25 cellular contexts compared by ENCODE assay signal in the genomic region with DNA sequence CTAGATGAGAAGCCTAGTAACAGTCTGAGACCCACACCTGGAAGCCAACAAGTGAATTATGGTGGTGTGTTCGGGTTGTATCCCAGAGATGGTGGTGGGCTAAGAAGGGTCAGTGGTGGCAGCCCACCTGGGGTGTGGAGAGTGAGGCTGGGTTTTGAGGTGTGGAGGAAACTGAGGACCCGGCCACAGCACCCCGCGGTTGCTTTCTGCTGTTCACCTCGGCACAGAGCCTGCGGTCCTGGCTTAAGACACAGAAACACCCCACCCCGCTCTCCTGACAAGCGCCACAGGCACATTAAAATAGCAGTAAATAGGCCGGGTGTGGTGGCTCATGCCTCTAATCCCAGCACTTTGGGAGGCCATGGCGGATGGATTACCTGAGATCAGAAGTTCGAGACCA.
"Had no signal": no experiment of that assay in that cellular context is flagged by ENCODE, and none has a peak within 500 bp of the region (broad histone marks: within the 10 kb centered on the region; RNA-seq: fewer than 3 reads in every experiment).

No MANE protein-coding gene starts in this region.

- H3K27me3 ChIP-seq: suprapubic skin, testis, thyroid gland, tibial artery, tibial nerve, transverse colon, upper lobe of left lung, uterus, vagina had no signal

- ATAC-seq: stimulated activated effector memory CD8-positive, alpha-beta T cell treated with anti-CD3 and anti-CD28 coated beads, Interleukin-12 subunit alpha, Interleukin-12 subunit beta, amount 100 ng/mL, for 72 hours; stimulated activated memory B cell treated with anti-CD40 and anti-IgM and Interleukin-4, amounts not matched to agents 10 μg/mL and 1 μg/mL and 100 μg/mL, for 72 hours; stimulated activated naive B cell treated with anti-CD40 and anti-IgM and Interleukin-4, amounts not matched to agents 10 μg/mL and 1 μg/mL and 100 μg/mL, for 72 hours; stimulated activated naive CD8-positive, alpha-beta T cell treated with anti-CD3 and anti-CD28 coated beads, Interleukin-15, amount 100 ng/mL, for 72 hours; stimulated activated naive CD8-positive, alpha-beta T cell treated with anti-CD3 and anti-CD28 coated beads, Interleukin-15, Interleukin-2, amounts not matched to agents 100 U/mL and 50 U/mL, for 24 hours had no signal

- H3K4me3 ChIP-seq: stomach, suprapubic skin, testis, thoracic aorta, thyroid gland, tibial artery, tibial nerve, transverse colon, upper lobe of left lung, uterus, vagina had no signal

- H3K4me1 ChIP-seq: stomach, suprapubic skin, testis, thyroid gland, tibial artery, tibial nerve, transverse colon, upper lobe of left lung, uterus, vagina had no signal

- DNase-seq: stimulated activated CD4-positive, alpha-beta T cell treated with anti-CD3 and anti-CD28 coated beads, Interleukin-2, amount 100 ng/mL, for 48 hours; stimulated activated CD4-positive, alpha-beta T cell treated with anti-CD3 and anti-CD28 coated beads, Interleukin-4, amount 100 ng/mL, for 1 hour; stimulated activated CD4-positive, alpha-beta T cell treated with anti-CD3 and anti-CD28 coated beads, Interleukin-4, amount 100 ng/mL, for 24 hours; stimulated activated CD4-positive, alpha-beta T cell treated with anti-CD3 and anti-CD28 coated beads, Interleukin-4, amount 100 ng/mL, for 4 hours; stimulated activated CD8-positive, alpha-beta memory T cell treated with anti-CD3 and anti-CD28 coated beads, Interleukin-4, amount 100 ng/mL, for 48 hours; stimulated activated naive B cell treated with anti-CD40 and anti-IgM and Interleukin-4, amounts not matched to agents 10 μg/mL and 1 μg/mL and 100 μg/mL, for 72 hours; stimulated activated naive CD4-positive, alpha-beta T cell; stimulated activated naive CD4-positive, alpha-beta T cell treated with Interleukin-2 at 50 U/mL for 16 hours; stimulated activated naive CD8-positive, alpha-beta T cell treated with anti-CD3 and anti-CD28 coated beads, Interleukin-15, amount 100 ng/mL, for 72 hours; stimulated activated naive CD8-positive, alpha-beta T cell treated with anti-CD3 and anti-CD28 coated beads, Interleukin-15, Interleukin-2, amounts not matched to agents 100 U/mL and 50 U/mL, for 24 hours; stomach; substantia nigra; testis; thyroid gland; tibial artery; transverse colon; trophoblast cell; upper lobe of left lung; uterus had no signal

- H3K27ac ChIP-seq: stomach, suprapubic skin, testis, thoracic aorta, thyroid gland, tibial artery, tibial nerve, transverse colon, upper lobe of left lung, uterus, vagina had no signal

- H3K36me3 ChIP-seq: stomach, suprapubic skin, thoracic aorta, thyroid gland, tibial artery, tibial nerve, transverse colon, upper lobe of left lung, uterus, vagina had no signal

- H3K9me3 ChIP-seq: suprapubic skin, testis, thoracic aorta, thyroid gland, tibial artery, transverse colon, upper lobe of left lung, uterus, vagina had no signal
